ENCODE assay signal across 12 cellular contexts in genomic region chr13:50543767-50544166, GRCh38.
DNase-seq lines count a peak whose midpoint lies in the region; TF ChIP-seq lines count a peak whose summit lies in the region.
"Had no signal": no experiment of that assay in that cellular context is flagged by ENCODE, and none has a peak within 500 bp of the region (broad histone marks: within the 10 kb centered on the region; RNA-seq: fewer than 3 reads in every experiment).

No MANE protein-coding gene starts in this region.

- H3K36me3 ChIP-seq in SJCRH30 = no peaks in the 10 kb centered on the region
- H3K36me3 ChIP-seq in hepatocyte (replicated peaks; ENCODE audit: insufficient read depth, low read depth) = no peaks in the 10 kb centered on the region

- peak overlapping the region; percentile 55 for H3K4me2 ChIP-seq in hepatocyte

- WGBS in hepatocyte (ENCODE audit: low lambda C conversion rate, missing lambda C conversion rate) = 39% methylated on average over 6 of the region's 6 CpGs

- H3K27ac ChIP-seq in SJCRH30 (peak overlapping the region; percentile 73), hepatocyte (peak overlapping the region; percentile 68)
- H3K27ac ChIP-seq: 22Rv1, skin epidermis had no signal

- H3K4me1 ChIP-seq in SJCRH30 (peaks cover 18% of the 10 kb centered on the region), hepatocyte (ENCODE audit: insufficient read depth) (no peaks in the 10 kb centered on the region)

- H3K79me2 ChIP-seq in hepatocyte = no peaks in the 10 kb centered on the region

- no peaks in the 10 kb centered on the region for H3K9me2 ChIP-seq in hepatocyte (replicated peaks; ENCODE audit: insufficient read depth)

- H2AFZ ChIP-seq in hepatocyte = peak overlapping the region; percentile 9

- TF ChIP-seq CTCF in hepatocyte (IDR thresholded peaks at IDR 0.05; ENCODE audit: poor library complexity) = no peak

- H3K4me3 ChIP-seq in SJCRH30 = peak overlapping the region; percentile 39
- H3K4me3 ChIP-seq in hepatocyte = no peak overlapping the region
- no peak overlapping the region for H3K4me3 ChIP-seq in skeletal muscle cell (ENCODE audit: low read depth, low read length)
- H3K4me3 ChIP-seq: skin epidermis had no signal

- H3K27me3 ChIP-seq in SJCRH30 (no peaks in the 10 kb centered on the region), hepatocyte (no peaks in the 10 kb centered on the region)

- H4K20me1 ChIP-seq in hepatocyte (ENCODE audit: insufficient read depth, poor library complexity, severe bottlenecking) = no peaks in the 10 kb centered on the region

- no peaks in the 10 kb centered on the region; the same call in 1 of the 2 replicates for H3K9me3 ChIP-seq in SJCRH30 (replicated peaks)
- H3K9me3 ChIP-seq in hepatocyte (ENCODE audit: low read depth) = peaks cover under 1% of the 10 kb centered on the region

- DNase-seq in DMS79 (lab: John Stamatoyannopoulos, UW) (peak; percentile 4), DMS79 treated with DMSO at 0.1 percent for 48 hours (lab: John Stamatoyannopoulos, UW) (no peak), SJCRH30 (peak; percentile 81 to 91), hepatocyte (ENCODE audit: low spot score) (peak; percentile 55), skeletal muscle cell (ENCODE audit: low read depth) (peak; percentile 82), SW 1271 (lab: John Stamatoyannopoulos, UW) (no peak), LoVo (ENCODE audit: low spot score) (no peak)
- no peak for DNase-seq in activated CD8-positive, alpha-beta memory T cell treated with anti-CD3 and anti-CD28 coated beads for 24 hours
- DNase-seq: activated CD4-positive, alpha-beta T cell treated with anti-CD3 and anti-CD28 coated beads for 48 hours; NCI-H1694 had no signal

Comparison
In these comparisons a context has a peak if more than half of its experiments do, and no peak if none do; other contexts are left out.
1. DNase-seq: peak in DMS79 (single experiment), SJCRH30 (2 of 2), hepatocyte (single experiment) and skeletal muscle cell (single experiment); none in DMS79 treated with DMSO at 0.1 percent for 48 hours (single experiment), SW 1271 (0 of 2), activated CD8-positive, alpha-beta memory T cell treated with anti-CD3 and anti-CD28 coated beads for 24 hours (single experiment) and LoVo (single experiment).